Comparison of ENCODE assay signal across 8 cellular contexts in the genomic region with DNA sequence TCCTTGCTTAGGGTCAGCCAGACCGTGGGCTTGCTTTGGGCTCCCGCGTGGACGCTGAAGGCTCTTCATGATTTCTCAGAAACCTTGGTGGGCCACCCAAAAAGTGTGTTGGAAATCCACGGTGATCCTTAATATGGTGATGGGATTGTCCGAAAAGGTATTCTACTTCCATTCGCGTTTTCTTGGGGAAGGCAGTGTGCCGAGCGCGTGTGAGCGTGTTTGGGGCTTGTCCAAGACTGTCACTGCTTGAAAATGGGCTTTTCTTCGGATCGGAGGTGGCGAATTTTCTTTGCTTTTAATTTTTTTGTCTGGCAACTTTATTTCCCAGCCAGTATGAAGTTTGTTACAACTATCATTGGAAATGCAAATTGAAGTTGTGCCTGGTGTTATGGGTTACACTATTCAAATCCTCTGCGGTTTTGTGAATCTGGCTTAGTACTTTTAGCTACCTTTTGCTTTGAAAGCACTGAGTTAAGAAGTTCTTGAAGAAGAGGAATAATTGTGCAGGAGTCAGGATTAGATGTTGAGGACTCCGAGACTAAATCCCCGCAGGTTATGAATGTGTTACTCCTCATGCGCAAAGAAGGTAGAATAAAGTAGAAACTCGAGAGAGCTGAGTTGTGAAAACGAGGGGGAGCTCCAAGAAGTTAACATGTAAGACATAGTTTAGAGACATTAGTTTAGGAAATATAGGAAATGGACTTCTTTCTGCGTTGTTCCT. TPM values are rescaled to one million over a fixed set of nuclear protein-coding genes. Genes with fewer than 3 reads are reported as not detected.
A peak's percentile ranks its signal among the peaks of the same experiment; 100 is the strongest.
DNase-seq lines count a peak whose midpoint lies in the region; ATAC-seq and TF ChIP-seq lines count a peak whose summit lies in the region.

No MANE protein-coding gene starts in this region.

- H3K9me2 ChIP-seq in GM23248 (ENCODE audit: insufficient read depth): no peaks in the 10 kb centered on the region

- peak overlapping the region; percentile 64 for H3K9ac ChIP-seq in GM23248

- peaks cover 11% of the 10 kb centered on the region; the same call in 1 of the 2 replicates for H3K4me1 ChIP-seq in GM23248 (ENCODE audit: insufficient read depth)

- no peaks in the 10 kb centered on the region for H4K20me1 ChIP-seq in GM23248 (ENCODE audit: insufficient read depth)

- H3K79me2 ChIP-seq in GM23248 (ENCODE audit: insufficient read depth): no peaks in the 10 kb centered on the region

- no peaks in the 10 kb centered on the region for H3K36me3 ChIP-seq in GM23248 (ENCODE audit: low read depth)

- peaks cover 16% of the 10 kb centered on the region; the same call in 1 of the 2 replicates for H3F3A ChIP-seq in GM23248 (ENCODE audit: insufficient read depth)

- no peaks in the 10 kb centered on the region for H3K27me3 ChIP-seq in GM23248 (replicated peaks; ENCODE audit: insufficient read depth)

- WGBS in GM23248 (ENCODE audit: low coverage in 1 of 2, low lambda C conversion rate in 2 of 2, missing lambda C conversion rate in 2 of 2), 2 experiments: 9 to 12% methylated on average over 22 of the region's 22 CpGs

- no peak for TF ChIP-seq CTCF in fibroblast of villous mesenchyme (IDR thresholded peaks at IDR 0.05; ENCODE audit: insufficient read depth, low read depth, low read length)

- ATAC-seq in SK-N-SH treated with all-trans-retinoic acid at 6 μM for 48 hours (peak; percentile 0; the same call in 1 of the 3 replicates), GM19463 (IDR thresholded peaks at IDR 0.05; ENCODE audit: unreplicated experiment) (no peak)

- peak overlapping the region; percentile 8 for H3K27ac ChIP-seq in GM23248

- DNase-seq in GM23248 (peak; percentile 50), fibroblast of villous mesenchyme (ENCODE audit: low read depth) (peak; percentile 45), putamen (ENCODE audit: low spot score) (peak; percentile 17), KG1 (lab: John Stamatoyannopoulos, UW) (no peak), NCI-H1105 (lab: John Stamatoyannopoulos, UW) (no peak)
- no peak for DNase-seq in activated effector memory CD4-positive, alpha-beta T cell treated with anti-CD3 and anti-CD28 coated beads, Interleukin-2, amount 50 U/mL, for 16 hours

- H2AFZ ChIP-seq in GM23248: peak overlapping the region; percentile 79

- H3K9me3 ChIP-seq in GM23248 (ENCODE audit: low read depth): no peaks in the 10 kb centered on the region

- H3K4me3 ChIP-seq in GM23248: peak overlapping the region; percentile 75
- H3K4me3 ChIP-seq in fibroblast of villous mesenchyme (ENCODE audit: low read depth, low read length): peak overlapping the region; percentile 69

- in situ Hi-C loops in GM23248 (cut with MboI): loop anchor here (10.0 to 25.0 kb wide), 3 partner anchors 262 to 705 kb away; no protein-coding TSS in a partner anchor

- peak overlapping the region; percentile 89 for H3K4me2 ChIP-seq in GM23248 (ENCODE audit: unreplicated experiment)

TF ChIP-seq in SK-N-SH treated with all-trans-retinoic acid at 6 μM for 48 hours, 23 proteins besides CTCF, POLR2A, EP300 and RAD21:
- TF ChIP-seq, protein P1, sequence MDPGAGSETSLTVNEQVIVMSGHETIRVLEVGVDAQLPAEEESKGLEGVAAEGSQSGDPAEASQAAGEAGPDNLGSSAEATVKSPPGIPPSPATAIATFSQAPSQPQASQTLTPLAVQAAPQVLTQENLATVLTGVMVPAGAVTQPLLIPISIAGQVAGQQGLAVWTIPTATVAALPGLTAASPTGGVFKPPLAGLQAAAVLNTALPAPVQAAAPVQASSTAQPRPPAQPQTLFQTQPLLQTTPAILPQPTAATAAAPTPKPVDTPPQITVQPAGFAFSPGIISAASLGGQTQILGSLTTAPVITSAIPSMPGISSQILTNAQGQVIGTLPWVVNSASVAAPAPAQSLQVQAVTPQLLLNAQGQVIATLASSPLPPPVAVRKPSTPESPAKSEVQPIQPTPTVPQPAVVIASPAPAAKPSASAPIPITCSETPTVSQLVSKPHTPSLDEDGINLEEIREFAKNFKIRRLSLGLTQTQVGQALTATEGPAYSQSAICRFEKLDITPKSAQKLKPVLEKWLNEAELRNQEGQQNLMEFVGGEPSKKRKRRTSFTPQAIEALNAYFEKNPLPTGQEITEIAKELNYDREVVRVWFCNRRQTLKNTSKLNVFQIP (CRISPR knock-in tag; IDR thresholded peaks at IDR 0.05; ENCODE audit: borderline replicate concordance, low read depth): no peak
- TF ChIP-seq ESRRG (CRISPR knock-in tag; IDR thresholded peaks at IDR 0.05) (no peak), ZC3H10 (CRISPR knock-in tag; IDR thresholded peaks at IDR 0.05) (no peak), ZFP3 (CRISPR knock-in tag; IDR thresholded peaks at IDR 0.05) (no peak), SNAI2 (CRISPR knock-in tag; IDR thresholded peaks at IDR 0.05) (no peak), CSDC2 (CRISPR knock-in tag; IDR thresholded peaks at IDR 0.05) (no peak), ZNF8 (CRISPR knock-in tag; IDR thresholded peaks at IDR 0.05) (no peak), ARNTL (CRISPR knock-in tag; IDR thresholded peaks at IDR 0.05; ENCODE audit: borderline replicate concordance, low read depth) (no peak), ZNF70 (CRISPR knock-in tag; IDR thresholded peaks at IDR 0.05) (no peak), PPARA (CRISPR knock-in tag; IDR thresholded peaks at IDR 0.05; ENCODE audit: borderline replicate concordance) (no peak), ZFP30 (CRISPR knock-in tag; IDR thresholded peaks at IDR 0.05) (no peak), RARB (CRISPR knock-in tag; IDR thresholded peaks at IDR 0.05) (no peak), ISL1 (CRISPR knock-in tag; IDR thresholded peaks at IDR 0.05) (no peak), TOX (CRISPR knock-in tag; IDR thresholded peaks at IDR 0.05; ENCODE audit: borderline replicate concordance) (no peak), TCF4 (CRISPR knock-in tag; IDR thresholded peaks at IDR 0.05; ENCODE audit: borderline replicate concordance) (no peak), ZNF565 (CRISPR knock-in tag; conservative IDR thresholded peaks at IDR 0.05; ENCODE audit: low read depth) (no peak), OSR1 (CRISPR knock-in tag; IDR thresholded peaks at IDR 0.05) (no peak), BACH2 (CRISPR knock-in tag; IDR thresholded peaks at IDR 0.05; ENCODE audit: borderline replicate concordance) (no peak)
- TF ChIP-seq, protein P2, sequence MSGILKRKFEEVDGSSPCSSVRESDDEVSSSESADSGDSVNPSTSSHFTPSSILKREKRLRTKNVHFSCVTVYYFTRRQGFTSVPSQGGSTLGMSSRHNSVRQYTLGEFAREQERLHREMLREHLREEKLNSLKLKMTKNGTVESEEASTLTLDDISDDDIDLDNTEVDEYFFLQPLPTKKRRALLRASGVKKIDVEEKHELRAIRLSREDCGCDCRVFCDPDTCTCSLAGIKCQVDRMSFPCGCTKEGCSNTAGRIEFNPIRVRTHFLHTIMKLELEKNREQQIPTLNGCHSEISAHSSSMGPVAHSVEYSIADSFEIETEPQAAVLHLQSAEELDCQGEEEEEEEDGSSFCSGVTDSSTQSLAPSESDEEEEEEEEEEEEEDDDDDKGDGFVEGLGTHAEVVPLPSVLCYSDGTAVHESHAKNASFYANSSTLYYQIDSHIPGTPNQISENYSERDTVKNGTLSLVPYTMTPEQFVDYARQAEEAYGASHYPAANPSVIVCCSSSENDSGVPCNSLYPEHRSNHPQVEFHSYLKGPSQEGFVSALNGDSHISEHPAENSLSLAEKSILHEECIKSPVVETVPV (CRISPR knock-in tag; IDR thresholded peaks at IDR 0.05): no peak
TF ChIP-seq in SK-N-SH treated with all-trans-retinoic acid at 6 μM for 48 hours: peak in this region for 0.

RNA-seq across cellular contexts. Expression of a gene that starts 3.2 kb away (rescaled TPM):
- total RNA-seq in GM23248 (2014; rRNA removed; shearing (Covaris generic)): 1.3 and 6.4 TPM in 2 replicates
- polyA plus RNA-seq in GM23248 (2016; fragmentation: Nextera tagmentation; extraction: Ambion mirVana): 3.6 and 3.9 TPM in 2 replicates
- total RNA-seq in fibroblast of villous mesenchyme: 7.3 and 14.8 TPM in 2 replicates

Comparison
In these comparisons a context has a peak if more than half of its experiments do, and no peak if none do; other contexts are left out.
1. DNase-seq: peak in GM23248 (single experiment), fibroblast of villous mesenchyme (single experiment) and putamen (single experiment); none in KG1 (single experiment), activated effector memory CD4-positive, alpha-beta T cell treated with anti-CD3 and anti-CD28 coated beads, Interleukin-2, amount 50 U/mL, for 16 hours (single experiment) and NCI-H1105 (single experiment).